16 cellular contexts compared by ENCODE assay signal in genomic region chr1:161973924-161974845, GRCh38. TPM values are rescaled to one million over a fixed set of nuclear protein-coding genes. Genes with fewer than 3 reads are reported as not detected.
A peak's percentile ranks its signal among the peaks of the same experiment; 100 is the strongest.
DNase-seq lines count a peak whose midpoint lies in the region; ATAC-seq, FAIRE-seq and TF ChIP-seq lines count a peak whose summit lies in the region.
"Had no signal": no experiment of that assay in that cellular context is flagged by ENCODE, and none has a peak within 500 bp of the region (broad histone marks: within the 10 kb centered on the region; RNA-seq: fewer than 3 reads in every experiment).

No MANE protein-coding gene starts in this region.

- no peak for TF ChIP-seq EP300 in K562 (IDR thresholded peaks at IDR 0.05; ENCODE audit: low read length)

- H3K4me3 ChIP-seq in K562 (no peak overlapping the region), right cardiac atrium (ENCODE audit: low read length) (no peak overlapping the region), gastrocnemius medialis (no peak overlapping the region)
- H3K4me3 ChIP-seq: adrenal gland had no signal

- peaks cover 6 to 11% of the 10 kb centered on the region in 2 experiments; a peak in 4 of 5 replicates for H3K4me1 ChIP-seq in K562 (replicated peaks in 1 of 2; ENCODE audit: control insufficient read depth in 2 of 2, insufficient read depth in 2 of 2, low read length in 2 of 2)
- H3K4me1 ChIP-seq in right cardiac atrium (ENCODE audit: control insufficient read depth, insufficient read depth, low read length), result peaks cover 10% of the 10 kb centered on the region
- peaks cover 9 to 13% of the 10 kb centered on the region in 2 donors for H3K4me1 ChIP-seq in gastrocnemius medialis
- H3K4me1 ChIP-seq: adrenal gland, foreskin keratinocyte had no signal

- intact Hi-C loops in K562 (cut with micrococcal nuclease), result no loop called here
- intact Hi-C loops in right cardiac atrium (cut with DNase I), result no loop called here
- intact Hi-C loops in gastrocnemius medialis (cut with DNase I; ENCODE audit: low total_unique reads), result loop anchor here (5.0 kb wide), 1 partner anchor 48 kb away; the partner anchor contains the start of gene OLFML2B

- FAIRE-seq in K562 (lab: Jason Lieb, UNC), result peak; percentile 11
- FAIRE-seq: urothelium cell line had no signal

- CTCF ChIA-PET in K562 (lab: Yijun Ruan, JAX; ENCODE audit: low intra/inter-chr PET ratio), result no interaction called here

- no peaks in the 10 kb centered on the region for H3K9me1 ChIP-seq in K562 (ENCODE audit: control insufficient read depth, insufficient read depth, low read length)

- WGBS in K562 (ENCODE audit: insufficient coverage, low coverage, missing lambda C conversion rate), result 3% methylated on average over 9 of the region's 9 CpGs
- WGBS in right cardiac atrium, result 47% methylated on average over 9 of the region's 9 CpGs

- no peak for TF ChIP-seq RAD21 in K562 (CRISPR knock-in tag; conservative IDR thresholded peaks at IDR 0.05 in 1 of 2, IDR thresholded peaks at IDR 0.05 in 1 of 2)

- TF ChIP-seq CTCF in K562 (IDR thresholded peaks at IDR 0.05 in 2 of 3, conservative IDR thresholded peaks at IDR 0.05 in 1 of 3; ENCODE audit: insufficient read depth in 2 of 3, low read depth in 1 of 3, low read length in 3 of 3) (no peak), gastrocnemius medialis (IDR thresholded peaks at IDR 0.05 in 4 of 5, conservative IDR thresholded peaks at IDR 0.05 in 1 of 5) (no peak)

- H3K9me3 ChIP-seq in K562 (replicated peaks; ENCODE audit: control insufficient read depth, insufficient read depth, low read depth, low read length), result no peaks in the 10 kb centered on the region
- no peaks in the 10 kb centered on the region for H3K9me3 ChIP-seq in right cardiac atrium (ENCODE audit: control insufficient read depth, low read length)
- H3K9me3 ChIP-seq in gastrocnemius medialis, result no peaks in the 10 kb centered on the region
- H3K9me3 ChIP-seq: adrenal gland had no signal

- peaks cover 14 to 46% of the 10 kb centered on the region in 2 experiments for H3K27me3 ChIP-seq in K562 (ENCODE audit: control insufficient read depth in 2 of 2, insufficient read depth in 2 of 2, low read length in 2 of 2)
- H3K27me3 ChIP-seq in right cardiac atrium (ENCODE audit: control insufficient read depth, insufficient read depth), result no peaks in the 10 kb centered on the region
- H3K27me3 ChIP-seq in gastrocnemius medialis, result no peaks in the 10 kb centered on the region
- H3K27me3 ChIP-seq: adrenal gland had no signal

- no TSS peak for BruUV-seq in K562 (replicated peaks; lab: Mats Ljungman, UMichigan)

- POLR2A ChIA-PET in K562 (lab: Yijun Ruan, JAX), result interaction anchor here (0.6 to 1.8 kb wide), 3 partner anchors 8 to 247 kb away, joined by 3 to 4 read pairs (median 3); no protein-coding TSS in a partner anchor

- no peaks in the 10 kb centered on the region for H3K79me2 ChIP-seq in K562 (ENCODE audit: control insufficient read depth, insufficient read depth, low read length)

- DNase-seq in EH (ENCODE audit: low read depth), result peak; percentile 69
- peak in 1 of 4 experiments; percentile 21 for DNase-seq in K562 (ENCODE audit: extremely low read depth in 1 of 4, low spot score in 3 of 4)
- peak; percentile 71 to 89 (median 88) for DNase-seq in right cardiac atrium
- DNase-seq in gastrocnemius medialis, result peak; percentile 11 to 69
- DNase-seq in activated CD8-positive, alpha-beta memory T cell treated with anti-CD3 and anti-CD28 coated beads for 24 hours, result no peak
- no peak for DNase-seq in SKM-1 (lab: John Stamatoyannopoulos, UW; ENCODE audit: unreplicated experiment)
- DNase-seq in occipital lobe (lab: John Stamatoyannopoulos, UW), result no peak
- DNase-seq: activated CD4-positive, CD25-positive, alpha-beta regulatory T cell; cerebellar nuclear complex; foreskin keratinocyte; naive B cell; stimulated activated CD4-positive, alpha-beta T cell treated with anti-CD3 and anti-CD28 coated beads, Interleukin-15, amount 100 ng/mL, for 24 hours; stimulated activated naive CD4-positive, alpha-beta T cell had no signal

- peak overlapping the region in 1 of 2 experiments; percentile 53; a peak in 2 of 4 replicates for H3K9ac ChIP-seq in K562 (ENCODE audit: insufficient read depth in 1 of 2, low read depth in 2 of 2, low read length in 2 of 2)

- H4K20me1 ChIP-seq in K562 (replicated peaks; ENCODE audit: control insufficient read depth, insufficient read depth, low read length), result 0 out of 2 replicates have a peak, but pooled peaks cover 2% of the 10 kb centered on the region

- peak; percentile 39 for ATAC-seq in K562
- peak; percentile 81 to 88 for ATAC-seq in right cardiac atrium
- ATAC-seq in gastrocnemius medialis, result peak; percentile 41 to 76
- no peak for ATAC-seq in GM21619 (IDR thresholded peaks at IDR 0.05; ENCODE audit: unreplicated experiment)
- ATAC-seq: foreskin keratinocyte had no signal

- H3K27ac ChIP-seq in K562 (ENCODE audit: extremely low read depth, low read depth, low read length) (no peak overlapping the region), right cardiac atrium (ENCODE audit: low read length) (peak overlapping the region; percentile 34), gastrocnemius medialis (peak overlapping the region in 3 of 4 donors; percentile 10 to 55 (median 33))
- H3K27ac ChIP-seq: adrenal gland, foreskin keratinocyte had no signal

- no peaks in the 10 kb centered on the region for H3K36me3 ChIP-seq in K562 (ENCODE audit: control insufficient read depth, insufficient read depth, low read length)
- no peaks in the 10 kb centered on the region for H3K36me3 ChIP-seq in gastrocnemius medialis
- H3K36me3 ChIP-seq: adrenal gland had no signal

- in situ Hi-C loops in K562 (cut with MboI), result no loop called here
- in situ Hi-C loops in gastrocnemius medialis (cut with MboI; ENCODE audit: low sequenced_read_pairs in 4 of 4), result no loop called here

- no peak for TF ChIP-seq POLR2A in K562 (conservative IDR thresholded peaks at IDR 0.05)
- no peak for TF ChIP-seq POLR2A in gastrocnemius medialis (IDR thresholded peaks at IDR 0.05)

- H3K4me2 ChIP-seq in K562 (ENCODE audit: insufficient read depth, low read length), result peak overlapping the region; percentile 30; the same call in 1 of the 2 replicates

- H2AFZ ChIP-seq in K562 (ENCODE audit: low read depth, low read length), result no peak overlapping the region

TF ChIP-seq in K562, 482 proteins besides CTCF, POLR2A, EP300 and RAD21 (continues in another document):
- TF ChIP-seq ZNF280B (CRISPR knock-in tag; IDR thresholded peaks at IDR 0.05) (no peak), ETS2 (tag; IDR thresholded peaks at IDR 0.05; ENCODE audit: borderline replicate concordance, poor library complexity, severe bottlenecking) (no peak), CXXC5 (CRISPR knock-in tag; IDR thresholded peaks at IDR 0.05) (no peak), POLR3A (IDR thresholded peaks at IDR 0.05; ENCODE audit: borderline replicate concordance, extremely low read depth, insufficient read depth, insufficient read length) (no peak)
- TF ChIP-seq, protein P1, sequence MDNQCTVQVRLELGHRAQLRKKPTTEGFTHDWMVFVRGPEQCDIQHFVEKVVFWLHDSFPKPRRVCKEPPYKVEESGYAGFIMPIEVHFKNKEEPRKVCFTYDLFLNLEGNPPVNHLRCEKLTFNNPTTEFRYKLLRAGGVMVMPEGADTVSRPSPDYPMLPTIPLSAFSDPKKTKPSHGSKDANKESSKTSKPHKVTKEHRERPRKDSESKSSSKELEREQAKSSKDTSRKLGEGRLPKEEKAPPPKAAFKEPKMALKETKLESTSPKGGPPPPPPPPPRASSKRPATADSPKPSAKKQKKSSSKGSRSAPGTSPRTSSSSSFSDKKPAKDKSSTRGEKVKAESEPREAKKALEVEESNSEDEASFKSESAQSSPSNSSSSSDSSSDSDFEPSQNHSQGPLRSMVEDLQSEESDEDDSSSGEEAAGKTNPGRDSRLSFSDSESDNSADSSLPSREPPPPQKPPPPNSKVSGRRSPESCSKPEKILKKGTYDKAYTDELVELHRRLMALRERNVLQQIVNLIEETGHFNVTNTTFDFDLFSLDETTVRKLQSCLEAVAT (IDR thresholded peaks at IDR 0.05), result no peak

RNA-seq across cellular contexts. Expression of gene OLFML2B, which starts 49.5 kb away (rescaled TPM):
- total RNA-seq in K562 (2011; cell fraction: chromatin; rRNA removed; ENCODE audit: low replicate concordance), result not detected in 2 replicates
- total RNA-seq in K562 (2011; cell fraction: nucleolus; rRNA removed), result not detected in 2 replicates
- total RNA-seq in K562 (2011; cell fraction: nucleoplasm; rRNA removed), result not detected in 2 replicates
- total RNA-seq in K562 (2014; rRNA removed), result not detected in 2 replicates
- not detected in 2 replicates for total RNA-seq in K562 (2014; rRNA removed; fragmentation: Illumina TruSeq; extraction: Trizol)
- not detected in 2 replicates for total RNA-seq in K562 (2015; rRNA removed; fragmentation: Illumina TruSeq; extraction: Trizol)
- not detected in 2 replicates for total RNA-seq in K562 (2021)
- not detected in 2 replicates for polyA plus RNA-seq in K562 (2011; rRNA removed)
- not detected in 2 replicates for polyA plus RNA-seq in K562 (2011; cell fraction: cytosol; rRNA removed)
- polyA plus RNA-seq in K562 (2011; cell fraction: nucleus; rRNA removed), result not detected in 2 replicates
- polyA plus RNA-seq in K562 (2012), result not detected in 2 replicates
- polyA plus RNA-seq in K562 (2014; fragmentation: Illumina TruSeq; extraction: Trizol), result not detected in 2 replicates
- polyA plus RNA-seq in K562 (2014; fragmentation: Nextera tagmentation; extraction: Ambion mirVana), result not detected
- not detected in 2 replicates for polyA plus RNA-seq in K562 (2014; rRNA removed)
- polyA minus RNA-seq in K562 (2011; rRNA and poly(A)+ RNA removed), result not detected in 2 replicates
- not detected in 2 replicates for polyA minus RNA-seq in K562 (2011; cell fraction: cytosol; rRNA and poly(A)+ RNA removed)
- polyA minus RNA-seq in K562 (2011; cell fraction: nucleus; rRNA and poly(A)+ RNA removed), result not detected in 2 replicates
- 1 to 10 TPM; 1.8 to 8.9 (median 5.4) TPM for total RNA-seq in right cardiac atrium
- polyA plus RNA-seq in right cardiac atrium, result 2.7 TPM
- total RNA-seq in gastrocnemius medialis, result 1 to 10 TPM in 3 of 4 donors, under 1 TPM in 1; 0.68 to 6.6 (median 2.7) TPM
- total RNA-seq in occipital lobe, result 0.94 TPM

Comparison
In these comparisons a context has a peak if more than half of its experiments do, and no peak if none do; other contexts are left out.
1. DNase-seq: peak in EH (single experiment), right cardiac atrium (3 of 3) and gastrocnemius medialis (2 of 2); none in activated CD8-positive, alpha-beta memory T cell treated with anti-CD3 and anti-CD28 coated beads for 24 hours (single experiment), SKM-1 (single experiment) and occipital lobe (single experiment).